16 cellular contexts compared by ENCODE assay signal in the genomic region with DNA sequence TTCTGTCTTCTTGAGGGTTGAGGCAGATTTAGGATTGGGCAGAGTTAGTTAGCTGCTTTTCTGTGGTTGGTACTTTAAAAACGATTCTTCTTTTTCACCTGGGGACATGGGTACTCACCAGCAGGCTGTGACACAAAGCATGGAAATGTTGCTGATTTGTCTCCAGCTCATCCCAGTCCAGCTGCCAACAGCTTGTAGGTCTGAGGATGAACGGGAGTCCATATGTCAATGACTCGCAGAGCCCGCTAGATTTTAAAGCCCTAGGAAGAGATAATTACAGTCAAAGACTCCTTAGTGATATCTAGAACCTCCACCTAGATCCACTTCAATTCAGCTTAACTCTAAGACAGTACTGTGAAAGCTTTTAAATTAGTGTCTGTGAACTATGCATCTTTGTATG. TPM values are rescaled to one million over a fixed set of nuclear protein-coding genes. Genes with fewer than 3 reads are reported as not detected.
DNase-seq lines count a peak whose midpoint lies in the region; TF ChIP-seq lines count a peak whose summit lies in the region.
"Had no signal": no experiment of that assay in that cellular context is flagged by ENCODE, and none has a peak within 500 bp of the region (broad histone marks: within the 10 kb centered on the region; RNA-seq: fewer than 3 reads in every experiment).

No MANE protein-coding gene starts in this region.

- DNase-seq in CD14-positive monocyte (ENCODE audit: low spot score), result no peak
- DNase-seq in HCEC 1CT, result peak; percentile 73
- DNase-seq in NCI-H82 treated with DMSO at 0.1 percent for 48 hours (lab: John Stamatoyannopoulos, UW; ENCODE audit: unreplicated experiment), result peak; percentile 45
- DNase-seq in osteoblast (ENCODE audit: insufficient read length, low spot score, missing footprints), result no peak
- DNase-seq in NCI-H526 (lab: John Stamatoyannopoulos, UW), result no peak
- DNase-seq in AG08395 (ENCODE audit: low spot score), result no peak
- DNase-seq in caudate nucleus (lab: John Stamatoyannopoulos, UW), result no peak
- DNase-seq: CD8-positive, alpha-beta T cell; MV-4-11; NCI-H1417 treated with DMSO at 0.1 percent for 48 hours; NCI-H2081; NCI-H526 treated with DMSO at 0.1 percent for 48 hours; NK-92 treated with Interleukin-12 subunit alpha and Interleukin-12 subunit beta, amount 100 ng/mL, for 24 hours; SHP77 treated with DMSO at 0.1 percent for 48 hours had no signal

- no peak overlapping the region for H2AFZ ChIP-seq in osteoblast (ENCODE audit: low read length)

- peaks cover 0 to 3% (median 0%) of the 10 kb centered on the region in 3 donors for H3K27me3 Mint-ChIP-seq in CD14-positive monocyte (ENCODE audit: low read depth in 3 of 3)

- peaks cover 68% of the 10 kb centered on the region for H3K4me1 Mint-ChIP-seq in CD14-positive monocyte

- no peaks in the 10 kb centered on the region for H4K20me1 ChIP-seq in osteoblast (ENCODE audit: insufficient read depth, low read length)

- no peaks in the 10 kb centered on the region for H3K9me3 Mint-ChIP-seq in CD14-positive monocyte
- H3K9me3 Mint-ChIP-seq: CD8-positive, alpha-beta T cell; IgD-negative memory B cell; T-helper 1 cell treated with Interleukin-12 subunit alpha and Interleukin-12 subunit beta and Interleukin-4 antibody, amounts not matched to agents 30 μg/mL and 1 μg/mL, for 36 hours had no signal

- H3K27ac ChIP-seq in osteoblast (ENCODE audit: low read depth, low read length) (peak overlapping the region; percentile 90), caudate nucleus (ENCODE audit: low read depth, low read length) (no peak overlapping the region)

- H3K9me3 ChIP-seq in osteoblast (ENCODE audit: low read depth, low read length), result no peaks in the 10 kb centered on the region

- intact Hi-C loops in CD14-positive monocyte (cut with micrococcal nuclease), result no loop called here

- H3K36me3 ChIP-seq in osteoblast (ENCODE audit: insufficient read depth, low read length), result no peaks in the 10 kb centered on the region

- TF ChIP-seq CTCF in CD14-positive monocyte (IDR thresholded peaks at IDR 0.05) (no peak), osteoblast (IDR thresholded peaks at IDR 0.05; ENCODE audit: extremely low read depth, low read depth, low read length) (no peak)

- H3K4me3 ChIP-seq in osteoblast (ENCODE audit: insufficient read depth, low read length), result no peak overlapping the region

- no peaks in the 10 kb centered on the region for H3K79me2 ChIP-seq in osteoblast (ENCODE audit: insufficient read depth, low read length)

- no peak overlapping the region for H3K4me2 ChIP-seq in osteoblast (ENCODE audit: insufficient read depth, low read length)

- peaks cover 56% of the 10 kb centered on the region for H3K4me1 ChIP-seq in osteoblast (ENCODE audit: insufficient read depth, low read length)

- peak overlapping the region in 5 of 7 donors; percentile 7 to 92 (median 72) for H3K27ac Mint-ChIP-seq in CD14-positive monocyte
- H3K27ac Mint-ChIP-seq: CD8-positive, alpha-beta T cell had no signal

- H3K27me3 ChIP-seq in osteoblast (ENCODE audit: insufficient read depth, low read length), result no peaks in the 10 kb centered on the region

- no peak overlapping the region for H3K4me3 Mint-ChIP-seq in CD14-positive monocyte

- no peaks in the 10 kb centered on the region for H3K36me3 Mint-ChIP-seq in CD14-positive monocyte
- H3K36me3 Mint-ChIP-seq: CD8-positive, alpha-beta T cell; IgD-negative memory B cell had no signal

RNA-seq across cellular contexts. Expression of a gene that starts 20.8 kb away (rescaled TPM):
- 10 to 100 TPM; 49.3 to 53.6 TPM for polyA plus RNA-seq in CD14-positive monocyte
- 89.8 and 93.1 TPM in 2 replicates for total RNA-seq in osteoblast

RNA-seq across cellular contexts. Expression of a gene that starts 21.6 kb away (rescaled TPM):
- 10 to 100 TPM; 18.2 to 18.5 TPM for polyA plus RNA-seq in CD14-positive monocyte
- 64.8 and 97.4 TPM in 2 replicates for total RNA-seq in osteoblast
- total RNA-seq: CD8-positive, alpha-beta T cell had no signal

RNA-seq across cellular contexts. Expression of a gene that starts 45.6 kb away (rescaled TPM):
- 10 to 100 TPM; 11.3 to 15.0 TPM for polyA plus RNA-seq in CD14-positive monocyte
- 51.8 and 53.6 TPM in 2 replicates for total RNA-seq in osteoblast

RNA-seq across cellular contexts. Expression of a gene that starts 45.8 kb away (rescaled TPM):
- 100 to 1,000 TPM; 130 to 149 TPM for polyA plus RNA-seq in CD14-positive monocyte
- 82.9 and 86.3 TPM in 2 replicates for total RNA-seq in osteoblast

RNA-seq across cellular contexts. Expression of a gene that starts 49.3 kb away (rescaled TPM):
- polyA plus RNA-seq in CD14-positive monocyte, result not detected
- total RNA-seq in osteoblast, result not detected in 2 replicates

Comparison
In these comparisons a context has a peak if more than half of its experiments do, and no peak if none do; other contexts are left out.
1. DNase-seq: peak in HCEC 1CT (single experiment) and NCI-H82 treated with DMSO at 0.1 percent for 48 hours (single experiment); none in CD14-positive monocyte (single experiment), osteoblast (single experiment), NCI-H526 (0 of 2), AG08395 (single experiment) and caudate nucleus (0 of 61).